ENCODE assay signal across 20 cellular contexts in the genomic region with DNA sequence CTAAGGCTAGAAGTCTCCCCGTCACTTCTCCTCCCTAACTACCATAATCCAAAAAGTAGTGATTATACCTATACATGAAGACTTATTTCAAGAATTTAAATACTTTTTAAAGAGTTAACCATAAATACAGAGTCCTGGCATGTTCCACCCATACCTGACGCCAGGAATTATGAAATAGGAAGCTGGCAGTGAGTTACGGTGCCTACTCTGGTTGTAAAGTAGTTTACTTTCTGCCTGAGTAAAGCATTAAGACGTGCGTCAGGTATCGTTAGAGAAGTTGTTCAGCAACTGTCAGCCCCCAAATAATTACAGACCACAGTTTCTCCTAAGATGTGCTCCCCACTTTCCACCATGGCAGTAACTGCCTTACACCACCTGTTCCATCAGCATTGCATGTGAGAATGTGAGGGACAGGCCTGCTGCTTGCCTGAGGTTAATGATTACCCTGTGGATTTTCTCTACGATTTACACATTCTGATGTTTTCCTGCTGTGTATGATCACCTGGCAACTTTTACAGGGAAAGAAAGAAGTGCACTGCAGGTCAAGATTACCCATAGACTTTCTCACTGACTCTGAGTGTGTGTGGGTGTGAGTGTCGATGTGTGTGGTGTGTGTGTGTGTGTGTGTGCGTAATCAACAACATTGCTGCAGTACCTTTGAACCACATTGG.
DNase-seq lines count a peak whose midpoint lies in the region; ATAC-seq and TF ChIP-seq lines count a peak whose summit lies in the region.
"Had no signal": no experiment of that assay in that cellular context is flagged by ENCODE, and none has a peak within 500 bp of the region (broad histone marks: within the 10 kb centered on the region; RNA-seq: fewer than 3 reads in every experiment).

No MANE protein-coding gene starts in this region.

- TF ChIP-seq EP300 in stomach (IDR thresholded peaks at IDR 0.05) = no peak

- no peak overlapping the region for H3K27ac Mint-ChIP-seq in activated naive CD4-positive, alpha-beta T cell treated with anti-CD3 and anti-CD28 coated beads, Interleukin-2, amount 50 U/mL, for 72 hours
- H3K27ac Mint-ChIP-seq: IgD-negative memory B cell had no signal

- H3K9me3 ChIP-seq in right lobe of liver = no peaks in the 10 kb centered on the region
- no peaks in the 10 kb centered on the region for H3K9me3 ChIP-seq in stomach
- H3K9me3 ChIP-seq: Caco-2, MG63 had no signal

- peaks cover 7 to 11% of the 10 kb centered on the region in 2 donors for H3K9me3 Mint-ChIP-seq in activated naive CD4-positive, alpha-beta T cell treated with anti-CD3 and anti-CD28 coated beads, Interleukin-2, amount 50 U/mL, for 72 hours

- H3K36me3 ChIP-seq in right lobe of liver (no peaks in the 10 kb centered on the region), stomach (no peaks in the 10 kb centered on the region)
- H3K36me3 ChIP-seq: MG63 had no signal

- TF ChIP-seq CTCF in LNCaP clone FGC (IDR thresholded peaks at IDR 0.05; ENCODE audit: control insufficient read depth, extremely low read depth, insufficient read depth) (no peak), right lobe of liver (IDR thresholded peaks at IDR 0.05) (no peak), stomach (IDR thresholded peaks at IDR 0.05) (no peak)

- H3K4me3 ChIP-seq in LNCaP clone FGC (ENCODE audit: low read depth, low read length) (0 out of 2 replicates have a peak overlapping the region, but pooled peaks have one; percentile 5), right lobe of liver (no peak overlapping the region), stomach (no peak overlapping the region)
- H3K4me3 ChIP-seq: MG63, PC-9 had no signal

- TF ChIP-seq POLR2A in right lobe of liver (IDR thresholded peaks at IDR 0.05) = no peak
- no peak for TF ChIP-seq POLR2A in stomach (IDR thresholded peaks at IDR 0.05)

- ATAC-seq in right lobe of liver = peak; percentile 92 to 96 (median 94)
- ATAC-seq in GM21367 (IDR thresholded peaks at IDR 0.05; ENCODE audit: unreplicated experiment) = no peak
- no peak for ATAC-seq in activated naive CD4-positive, alpha-beta T cell treated with anti-CD3 and anti-CD28 coated beads, Interleukin-2, amount 50 U/mL, for 72 hours
- ATAC-seq in HG02759 (IDR thresholded peaks at IDR 0.05; ENCODE audit: unreplicated experiment) = no peak

- H3K36me3 Mint-ChIP-seq in activated naive CD4-positive, alpha-beta T cell treated with anti-CD3 and anti-CD28 coated beads, Interleukin-2, amount 50 U/mL, for 72 hours = no peaks in the 10 kb centered on the region
- H3K36me3 Mint-ChIP-seq: IgD-negative memory B cell had no signal

- WGBS in right lobe of liver (ENCODE audit: insufficient coverage, low coverage, low lambda C conversion rate, missing lambda C conversion rate) = 35% methylated on average over 9 of the region's 9 CpGs
- 37 to 67% (median 58%) methylated on average over 9 of the region's 9 CpGs for WGBS in stomach, 5 donors

- H3K27ac ChIP-seq in epithelial cell of prostate = peak overlapping the region; percentile 14
- no peak overlapping the region for H3K27ac ChIP-seq in right lobe of liver
- peak overlapping the region in 2 of 5 donors; percentile 31 to 41 for H3K27ac ChIP-seq in stomach
- no peak overlapping the region for H3K27ac ChIP-seq in caudate nucleus (ENCODE audit: low read depth, low read length)
- H3K27ac ChIP-seq: PC-9 had no signal

- no peaks in the 10 kb centered on the region for H3K27me3 ChIP-seq in right lobe of liver
- H3K27me3 ChIP-seq in stomach = no peaks in the 10 kb centered on the region
- H3K27me3 ChIP-seq: MG63 had no signal

- intact Hi-C loops in right lobe of liver (cut with DNase I) (no loop called here), stomach (cut with DNase I; ENCODE audit: low total_unique reads) (no loop called here)

- H3K4me1 ChIP-seq in right lobe of liver = no peaks in the 10 kb centered on the region
- H3K4me1 ChIP-seq in stomach = peaks cover 0 to 4% (median 0%) of the 10 kb centered on the region in 4 donors

- DNase-seq in LNCaP clone FGC (ENCODE audit: low read depth) = peak; percentile 66
- no peak for DNase-seq in epithelial cell of prostate (ENCODE audit: low read depth, low spot score)
- DNase-seq in right lobe of liver = no peak
- DNase-seq in stomach = peak; percentile 27
- no peak for DNase-seq in caudate nucleus (lab: John Stamatoyannopoulos, UW)
- no peak for DNase-seq in activated naive CD4-positive, alpha-beta T cell treated with anti-CD3 and anti-CD28 coated beads, Interleukin-2, amount 50 U/mL, for 72 hours (ENCODE audit: low spot score in 2 of 2)
- DNase-seq: activated CD4-positive, alpha-beta T cell treated with anti-CD3 and anti-CD28 coated beads, Interleukin-2, amount 50 U/mL, for 1 hour; activated effector memory CD4-positive, alpha-beta T cell treated with Interleukin-2 at 50 U/mL for 16 hours; dermis blood vessel endothelial cell; erythroblast; foreskin melanocyte; MG63; NCI-H748 treated with DMSO at 0.1 percent for 48 hours; PC-9; SIG-M5; stimulated activated CD4-positive, alpha-beta T cell treated with anti-CD3 and anti-CD28 coated beads, Interleukin-4, amount 100 ng/mL, for 4 hours had no signal

Comparison
In these comparisons a context has a peak if more than half of its experiments do, and no peak if none do; other contexts are left out.
1. DNase-seq: peak in LNCaP clone FGC (single experiment) and stomach (single experiment); none in epithelial cell of prostate (single experiment), right lobe of liver (0 of 3), caudate nucleus (0 of 61) and activated naive CD4-positive, alpha-beta T cell treated with anti-CD3 and anti-CD28 coated beads, Interleukin-2, amount 50 U/mL, for 72 hours (0 of 2).
2. ATAC-seq: peak in right lobe of liver (4 of 4); none in GM21367 (single experiment), activated naive CD4-positive, alpha-beta T cell treated with anti-CD3 and anti-CD28 coated beads, Interleukin-2, amount 50 U/mL, for 72 hours (0 of 2) and HG02759 (single experiment).